ENCODE assay signal across 18 cellular contexts in the genomic region with DNA sequence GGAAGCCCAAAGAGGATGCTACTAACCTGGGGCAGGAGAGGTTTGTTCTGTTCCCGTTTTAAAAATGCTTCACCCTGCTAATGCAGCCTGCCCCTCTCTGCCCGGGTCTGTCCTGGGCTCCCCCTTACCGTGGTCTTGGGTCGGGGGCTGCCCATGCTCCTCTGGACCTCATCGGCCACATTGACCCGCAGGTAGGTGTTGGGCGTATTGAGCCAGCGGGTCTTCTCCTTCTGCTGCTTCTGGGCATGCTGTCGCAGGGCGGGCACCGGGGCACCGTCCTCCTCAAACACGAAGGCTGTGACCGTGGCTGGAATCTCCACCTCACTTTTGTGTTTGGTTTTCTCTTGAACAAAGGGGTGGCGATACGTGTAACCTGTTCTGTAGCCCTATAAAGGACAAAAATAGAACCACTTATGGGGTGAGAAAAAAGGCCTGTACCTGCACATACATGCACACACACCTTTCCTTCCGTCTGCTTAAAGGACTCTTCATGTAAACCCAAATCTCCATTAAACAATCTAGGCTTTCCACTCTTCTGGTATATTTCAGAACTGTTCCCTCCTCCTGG.
"Had no signal": no experiment of that assay in that cellular context is flagged by ENCODE, and none has a peak within 500 bp of the region (broad histone marks: within the 10 kb centered on the region; RNA-seq: fewer than 3 reads in every experiment).

No MANE protein-coding gene starts in this region.

- ATAC-seq: activated CD4-positive, CD25-positive, alpha-beta regulatory T cell treated with anti-CD3 and anti-CD28 coated beads, Interleukin-2, amount 50 U/mL, for 24 hours; activated naive CD4-positive, alpha-beta T cell treated with anti-CD3 and anti-CD28 coated beads, Interleukin-2, amount 50 U/mL, for 72 hours; effector memory CD8-positive, alpha-beta T cell; mucosa of descending colon; naive thymus-derived CD4-positive, alpha-beta T cell; right lobe of liver; SK-N-SH treated with all-trans-retinoic acid at 6 μM for 48 hours had no signal

- FAIRE-seq: keratinocyte had no signal

- H3K27me3 ChIP-seq: adrenal gland, cardiac muscle cell, right lobe of liver, tibial nerve, vagina had no signal

- DNase-seq: activated CD4-positive, alpha-beta T cell treated with anti-CD3 and anti-CD28 coated beads, Interleukin-2, amount 50 U/mL, for 1 hour; activated gamma-delta T cell treated with Interleukin-2 at 50 U/mL for 16 hours; activated T-cell treated with anti-CD3 and anti-CD28 coated beads for 4 hours; effector memory CD8-positive, alpha-beta T cell; hypothalamus; mucosa of descending colon; right lobe of liver; T-helper 1 cell; T1000 had no signal

- H3K9me3 ChIP-seq: adrenal gland, mucosa of descending colon, right lobe of liver, tibial nerve, vagina had no signal

- H3K27ac ChIP-seq: adrenal gland, cardiac muscle cell, right lobe of liver, tibial nerve, vagina had no signal

- H3K4me1 ChIP-seq: adrenal gland, right lobe of liver, tibial nerve had no signal

- H3K4me3 ChIP-seq: adrenal gland, cardiac muscle cell, mucosa of descending colon, right lobe of liver, tibial nerve, vagina had no signal

- H3K36me3 ChIP-seq: adrenal gland, right lobe of liver, tibial nerve, vagina had no signal
